ENCODE assay signal across 11 cellular contexts in the genomic region with DNA sequence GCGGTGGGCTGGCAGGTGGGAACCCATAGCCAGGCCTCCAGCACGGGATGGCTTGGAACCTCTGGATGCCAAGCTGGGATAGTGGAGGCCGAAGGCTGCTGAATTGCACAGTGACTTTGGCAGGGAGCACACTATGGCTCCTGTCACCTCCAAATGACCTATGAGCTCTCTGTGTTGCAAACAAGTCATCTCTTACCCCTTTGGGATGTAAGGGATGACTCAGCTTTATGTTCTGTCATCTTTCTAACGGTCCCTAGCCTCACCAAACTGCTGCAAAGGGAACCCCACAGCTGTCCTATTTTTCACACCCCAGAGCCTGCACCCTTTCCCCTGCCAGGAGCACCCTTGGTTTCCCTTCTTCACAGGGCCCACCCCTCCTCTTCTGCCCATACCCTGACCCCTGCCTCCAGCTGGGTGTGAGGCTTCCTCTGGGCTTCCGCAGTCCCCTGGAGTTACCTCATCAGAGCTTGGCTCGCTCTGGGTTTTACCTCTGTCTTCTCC. TPM values are rescaled to one million over a fixed set of nuclear protein-coding genes. Genes with fewer than 3 reads are reported as not detected.
DNase-seq lines count a peak whose midpoint lies in the region; ATAC-seq, FAIRE-seq and TF ChIP-seq lines count a peak whose summit lies in the region.
"Had no signal": no experiment of that assay in that cellular context is flagged by ENCODE, and none has a peak within 500 bp of the region (broad histone marks: within the 10 kb centered on the region; RNA-seq: fewer than 3 reads in every experiment).

No MANE protein-coding gene starts in this region.

- TF ChIP-seq POLR2A in GM12878 (IDR thresholded peaks at IDR 0.05; ENCODE audit: low read depth, low read length) = no peak

- in situ Hi-C loops in mammary epithelial cell (cut with MboI; ENCODE audit: low sequenced_read_pairs in 2 of 2) = no loop called here
- in situ Hi-C loops in GM12878 (cut with MboI) = loop anchor here (5.0 kb wide), 2 partner anchors 69 to 114 kb away; no protein-coding TSS in a partner anchor

- FAIRE-seq in GM12878 (lab: Jason Lieb, UNC) = peak; percentile 44
- FAIRE-seq in kidney (lab: Jason Lieb, UNC) = no peak
- FAIRE-seq: endometrium had no signal

- H3K4me2 ChIP-seq in mammary epithelial cell (ENCODE audit: insufficient read depth, low read depth, low read length) = no peak overlapping the region
- H3K4me2 ChIP-seq in GM12878 (ENCODE audit: control insufficient read depth, insufficient read depth) = no peak overlapping the region

- no peaks in the 10 kb centered on the region for H3K36me3 Mint-ChIP-seq in MCF 10A (ENCODE audit: insufficient read depth, unreplicated experiment)
- peaks cover 2 to 3% of the 10 kb centered on the region in 2 donors for H3K36me3 Mint-ChIP-seq in stimulated activated naive B cell treated with anti-CD40 and anti-IgM and Interleukin-4, amounts not matched to agents 10 μg/mL and 1 μg/mL and 100 μg/mL, for 72 hours

- no peaks in the 10 kb centered on the region for H3K9me3 Mint-ChIP-seq in MCF 10A (ENCODE audit: unreplicated experiment)
- no peaks in the 10 kb centered on the region for H3K9me3 Mint-ChIP-seq in stimulated activated naive B cell treated with anti-CD40 and anti-IgM and Interleukin-4, amounts not matched to agents 10 μg/mL and 1 μg/mL and 100 μg/mL, for 72 hours

- POLR2A ChIA-PET in MCF 10A (lab: Yijun Ruan, JAX) = interaction anchor here (1.5 kb wide), 1 partner anchor 72 kb away, joined by 4 read pairs; no protein-coding TSS in a partner anchor
- POLR2A ChIA-PET in GM12878 (lab: Charles Lee) = no interaction called here

- dilution Hi-C loops in mammary epithelial cell (cut with HindIII; ENCODE audit: low sequenced_read_pairs) = no loop called here

- RAD21 ChIA-PET in GM12878 (lab: Charles Lee; ENCODE audit: unreplicated experiment) = interaction anchor here (0.8 to 4.6 kb wide), 8 partner anchors 38 to 116 kb away, joined by 3 to 37 read pairs (median 4); no protein-coding TSS in a partner anchor

- no TSS peak for BruUV-seq in MCF 10A (replicated peaks; lab: Mats Ljungman, UMichigan)
- no TSS peak for BruUV-seq in mammary epithelial cell (replicated peaks; lab: Mats Ljungman, UMichigan)
- BruUV-seq in GM12878 (replicated peaks; lab: Mats Ljungman, UMichigan) = no TSS peak

- 97% methylated on average over 6 of the region's 6 CpGs for WGBS in mammary epithelial cell (ENCODE audit: low coverage, missing lambda C conversion rate)
- WGBS in GM12878 (ENCODE audit: insufficient coverage, insufficient replicate concordance, low lambda C conversion rate, missing lambda C conversion rate) = 38% methylated on average over 6 of the region's 6 CpGs

- ATAC-seq in GM12878 (peak; percentile 74), HG03439 (IDR thresholded peaks at IDR 0.05; ENCODE audit: unreplicated experiment) (no peak)
- peak; percentile 38 to 64 for ATAC-seq in stimulated activated naive B cell treated with anti-CD40 and anti-IgM and Interleukin-4, amounts not matched to agents 10 μg/mL and 1 μg/mL and 100 μg/mL, for 72 hours (replicated peaks)

- H3K4me3 ChIP-seq in mammary epithelial cell (replicated peaks in 1 of 3; ENCODE audit: insufficient read depth in 1 of 3, low read depth in 2 of 3, low read length in 3 of 3) (no peak overlapping the region), GM12878 (no peak overlapping the region), kidney (ENCODE audit: low read length in 2 of 2) (no peak overlapping the region)
- H3K4me3 ChIP-seq: ovary had no signal

- no peak for TF ChIP-seq CTCF in MCF 10A (IDR thresholded peaks at IDR 0.05; ENCODE audit: unreplicated experiment)
- no peak for TF ChIP-seq CTCF in mammary epithelial cell (conservative IDR thresholded peaks at IDR 0.05 in 1 of 2, IDR thresholded peaks at IDR 0.05 in 1 of 2; ENCODE audit: extremely low read depth in 1 of 2, insufficient read depth in 1 of 2, low read depth in 1 of 2, low read length in 2 of 2)
- TF ChIP-seq CTCF in GM12878 (IDR thresholded peaks at IDR 0.05 in 2 of 3, conservative IDR thresholded peaks at IDR 0.05 in 1 of 3; ENCODE audit: control insufficient read depth in 2 of 3, extremely low read depth in 1 of 3, insufficient read depth in 1 of 3, low read depth in 3 of 3, low read length in 3 of 3) = no peak
- no peak for TF ChIP-seq CTCF in kidney (IDR thresholded peaks at IDR 0.05; ENCODE audit: borderline replicate concordance, extremely low read depth, insufficient read depth)

- H3K4me1 Mint-ChIP-seq in MCF 10A (ENCODE audit: insufficient read depth, unreplicated experiment) = no peaks in the 10 kb centered on the region
- peaks cover 17 to 26% of the 10 kb centered on the region in 2 donors for H3K4me1 Mint-ChIP-seq in stimulated activated naive B cell treated with anti-CD40 and anti-IgM and Interleukin-4, amounts not matched to agents 10 μg/mL and 1 μg/mL and 100 μg/mL, for 72 hours

- H3K27me3 ChIP-seq in mammary epithelial cell (ENCODE audit: insufficient read depth, low read length) (peaks cover 18% of the 10 kb centered on the region), GM12878 (replicated peaks in 1 of 2; ENCODE audit: control insufficient read depth in 2 of 2, insufficient read depth in 2 of 2, low read length in 1 of 2) (peaks cover 7 to 8% of the 10 kb centered on the region in 2 experiments; a peak in 3 of 4 replicates)
- H3K27me3 ChIP-seq: ovary had no signal

- TF ChIP-seq RAD21 in GM12878 (IDR thresholded peaks at IDR 0.05; ENCODE audit: insufficient read depth, low read depth, low read length) = no peak

- H2AFZ ChIP-seq in mammary epithelial cell (ENCODE audit: low read depth, low read length) (no peak overlapping the region), GM12878 (ENCODE audit: control insufficient read depth, low read depth, low read length) (no peak overlapping the region)

- H3K27ac Mint-ChIP-seq in MCF 10A (ENCODE audit: low read depth, unreplicated experiment) = no peak overlapping the region
- no peak overlapping the region for H3K27ac Mint-ChIP-seq in stimulated activated naive B cell treated with anti-CD40 and anti-IgM and Interleukin-4, amounts not matched to agents 10 μg/mL and 1 μg/mL and 100 μg/mL, for 72 hours

- H3K79me2 ChIP-seq in mammary epithelial cell (ENCODE audit: insufficient read depth, low read length) (no peaks in the 10 kb centered on the region), GM12878 (ENCODE audit: control insufficient read depth, insufficient read depth, low read length) (no peaks in the 10 kb centered on the region)

- SMC1A ChIA-PET in GM12878 (lab: Charles Lee; ENCODE audit: uncharacterized antibody, unreplicated experiment) = interaction anchor here (0.7 to 2.5 kb wide), 11 partner anchors 9 to 185 kb away, joined by 3 to 48 read pairs (median 4); no protein-coding TSS in a partner anchor

- H3K9me3 ChIP-seq in mammary epithelial cell (replicated peaks; ENCODE audit: insufficient read depth, low read length) (no peaks in the 10 kb centered on the region), GM12878 (replicated peaks; ENCODE audit: control insufficient read depth, insufficient read depth, low read length) (no peaks in the 10 kb centered on the region; the same call in 2 of the 3 replicates), kidney (ENCODE audit: control insufficient read depth in 1 of 2, low read length in 2 of 2) (no peaks in the 10 kb centered on the region)
- H3K9me3 ChIP-seq: ovary had no signal

- DNase-seq in MCF 10A (ENCODE audit: unreplicated experiment) (peak; percentile 4), mammary epithelial cell (no peak), M059J (ENCODE audit: low read depth) (peak; percentile 52), GM12878 (ENCODE audit: low read depth, low spot score) (no peak), NCI-H524 (lab: John Stamatoyannopoulos, UW) (no peak), kidney (no peak)
- no peak for DNase-seq in stimulated activated naive B cell treated with anti-CD40 and anti-IgM and Interleukin-4, amounts not matched to agents 10 μg/mL and 1 μg/mL and 100 μg/mL, for 72 hours

- no peak for TF ChIP-seq EP300 in GM12878 (IDR thresholded peaks at IDR 0.05; ENCODE audit: borderline replicate concordance in 1 of 2, control insufficient read depth in 1 of 2, low read depth in 2 of 2, low read length in 2 of 2)

- intact Hi-C loops in MCF 10A (cut with micrococcal nuclease) (loop anchor here (1.0 kb wide), 2 partner anchors 72 to 115 kb away; no protein-coding TSS in a partner anchor), mammary epithelial cell (cut with micrococcal nuclease) (loop anchor here (1.0 kb wide), 2 partner anchors 72 to 115 kb away; no protein-coding TSS in a partner anchor), GM12878 (cut with micrococcal nuclease; ENCODE audit: unreplicated experiment) (loop anchor here (1.0 kb wide), 2 partner anchors 72 to 115 kb away; no protein-coding TSS in a partner anchor), kidney (cut with DNase I) (no loop called here)

- H4K20me1 ChIP-seq in mammary epithelial cell (ENCODE audit: insufficient read depth, low read length) (no peaks in the 10 kb centered on the region), GM12878 (ENCODE audit: control insufficient read depth, insufficient read depth) (no peaks in the 10 kb centered on the region)

- H3K9ac ChIP-seq in mammary epithelial cell (ENCODE audit: insufficient read depth, low read length) = no peak overlapping the region
- no peak overlapping the region for H3K9ac ChIP-seq in GM12878 (ENCODE audit: control insufficient read depth, insufficient read depth, low read length)
- no peak overlapping the region for H3K9ac ChIP-seq in kidney (ENCODE audit: low read length in 2 of 2)

- H3K4me1 ChIP-seq in mammary epithelial cell (ENCODE audit: insufficient read depth, low read length) (no peaks in the 10 kb centered on the region), GM12878 (ENCODE audit: control insufficient read depth, insufficient read depth, low read length) (peaks cover 7% of the 10 kb centered on the region), kidney (ENCODE audit: control insufficient read depth in 1 of 2, insufficient read depth in 1 of 2, low read depth in 1 of 2, low read length in 2 of 2) (peaks cover 0 to 2% of the 10 kb centered on the region in 2 donors)

- peaks cover 72% of the 10 kb centered on the region for H3K27me3 Mint-ChIP-seq in MCF 10A (ENCODE audit: insufficient read depth, unreplicated experiment)
- H3K27me3 Mint-ChIP-seq in stimulated activated naive B cell treated with anti-CD40 and anti-IgM and Interleukin-4, amounts not matched to agents 10 μg/mL and 1 μg/mL and 100 μg/mL, for 72 hours = peaks cover 65 to 76% of the 10 kb centered on the region in 2 donors

- no peak overlapping the region for H3K4me3 Mint-ChIP-seq in MCF 10A (ENCODE audit: unreplicated experiment)
- no peak overlapping the region for H3K4me3 Mint-ChIP-seq in stimulated activated naive B cell treated with anti-CD40 and anti-IgM and Interleukin-4, amounts not matched to agents 10 μg/mL and 1 μg/mL and 100 μg/mL, for 72 hours

- no peaks in the 10 kb centered on the region for H3K36me3 ChIP-seq in mammary epithelial cell (ENCODE audit: insufficient read depth, low read length)
- H3K36me3 ChIP-seq in GM12878 (ENCODE audit: control insufficient read depth in 2 of 2, insufficient read depth in 2 of 2, low read length in 1 of 2) = no peaks in the 10 kb centered on the region
- no peaks in the 10 kb centered on the region for H3K36me3 ChIP-seq in kidney (ENCODE audit: control insufficient read depth in 1 of 2, insufficient read depth in 2 of 2, low read length in 2 of 2)
- H3K36me3 ChIP-seq: ovary had no signal

- CTCF ChIA-PET in MCF 10A (lab: Yijun Ruan, JAX) (interaction anchor here (0.5 to 5.2 kb wide), 22 partner anchors 8 to 1728 kb away, joined by 3 to 89 read pairs (median 6); no protein-coding TSS in a partner anchor), mammary epithelial cell (lab: Charles Lee; ENCODE audit: low non-redundant PET) (interaction anchor here (0.6 to 1.9 kb wide), 4 partner anchors 58 to 504 kb away, joined by 4 to 16 read pairs (median 10); no protein-coding TSS in a partner anchor), GM12878 (lab: Yijun Ruan, JAX) (interaction anchor here (0.6 to 4.2 kb wide), 22 partner anchors 8 to 500 kb away, joined by 3 to 73 read pairs (median 5); no protein-coding TSS in a partner anchor)

- no peak overlapping the region for H3K27ac ChIP-seq in mammary epithelial cell (ENCODE audit: insufficient read depth, low read depth, low read length)
- no peak overlapping the region for H3K27ac ChIP-seq in GM12878 (ENCODE audit: control insufficient read depth, insufficient read depth)
- no peak overlapping the region for H3K27ac ChIP-seq in kidney (ENCODE audit: low read depth in 2 of 2, low read length in 2 of 2)
- H3K27ac ChIP-seq: ovary had no signal

RNA-seq across cellular contexts. Expression of gene SCUBE1, which starts 2.6 kb away (rescaled TPM):
- not detected in 2 replicates for total RNA-seq in MCF 10A (2022)
- not detected for total RNA-seq in mammary epithelial cell
- polyA plus RNA-seq in mammary epithelial cell = not detected
- not detected for polyA minus RNA-seq in mammary epithelial cell
- total RNA-seq in M059J (2014; rRNA removed; shearing (Covaris generic)) = 11.5 and 17.4 TPM in 2 replicates
- total RNA-seq in GM12878 (2013; cell fraction: nucleolus; rRNA removed) = not detected in 2 replicates
- total RNA-seq in GM12878 (2014; rRNA removed) = not detected in 2 replicates
- total RNA-seq in GM12878 (2014; rRNA removed; fragmentation: Illumina TruSeq; extraction: Trizol) = not detected in 2 replicates
- total RNA-seq in GM12878 (2021) = not detected in 2 replicates
- polyA plus RNA-seq in GM12878 (2011; ENCODE audit: low read depth) = not detected
- not detected in 2 replicates for polyA plus RNA-seq in GM12878 (2011; rRNA removed)
- not detected in 2 replicates for polyA plus RNA-seq in GM12878 (2011; cell fraction: cytosol; rRNA removed)
- polyA plus RNA-seq in GM12878 (2011; cell fraction: nucleus; rRNA removed) = 0.01 and 0.23 TPM in 2 replicates
- polyA plus RNA-seq in GM12878 (2012) = not detected in 2 replicates
- polyA plus RNA-seq in GM12878 (2014; fragmentation: Illumina TruSeq; extraction: Trizol) = not detected in 2 replicates
- not detected for polyA plus RNA-seq in GM12878 (2014; fragmentation: Nextera tagmentation; extraction: Ambion mirVana)
- 0.01 TPM in 1 of 2 replicates, not detected in the other for polyA plus RNA-seq in GM12878 (2014; rRNA removed)
- polyA plus RNA-seq in GM12878 (2016; fragmentation: Nextera tagmentation; extraction: Ambion mirVana) = not detected
- polyA minus RNA-seq in GM12878 (2011; rRNA and poly(A)+ RNA removed) = not detected in 2 replicates
- polyA minus RNA-seq in GM12878 (2011; cell fraction: cytosol; rRNA and poly(A)+ RNA removed) = not detected in 2 replicates
- not detected in 2 replicates for polyA minus RNA-seq in GM12878 (2011; cell fraction: nucleus; rRNA and poly(A)+ RNA removed)
- 7.1 TPM for total RNA-seq in kidney
- 2.3 TPM for polyA plus RNA-seq in kidney (ENCODE audit: insufficient read depth, low read depth, low replicate concordance)
- polyA plus RNA-seq: BJ had no signal

Comparison
In these comparisons a context has a peak if more than half of its experiments do, and no peak if none do; other contexts are left out.
1. DNase-seq: peak in MCF 10A (single experiment) and M059J (single experiment); none in mammary epithelial cell (single experiment), GM12878 (single experiment), stimulated activated naive B cell treated with anti-CD40 and anti-IgM and Interleukin-4, amounts not matched to agents 10 μg/mL and 1 μg/mL and 100 μg/mL, for 72 hours (single experiment), NCI-H524 (0 of 2) and kidney (single experiment).